ENCODE assay signal across 22 cellular contexts in the genomic region with DNA sequence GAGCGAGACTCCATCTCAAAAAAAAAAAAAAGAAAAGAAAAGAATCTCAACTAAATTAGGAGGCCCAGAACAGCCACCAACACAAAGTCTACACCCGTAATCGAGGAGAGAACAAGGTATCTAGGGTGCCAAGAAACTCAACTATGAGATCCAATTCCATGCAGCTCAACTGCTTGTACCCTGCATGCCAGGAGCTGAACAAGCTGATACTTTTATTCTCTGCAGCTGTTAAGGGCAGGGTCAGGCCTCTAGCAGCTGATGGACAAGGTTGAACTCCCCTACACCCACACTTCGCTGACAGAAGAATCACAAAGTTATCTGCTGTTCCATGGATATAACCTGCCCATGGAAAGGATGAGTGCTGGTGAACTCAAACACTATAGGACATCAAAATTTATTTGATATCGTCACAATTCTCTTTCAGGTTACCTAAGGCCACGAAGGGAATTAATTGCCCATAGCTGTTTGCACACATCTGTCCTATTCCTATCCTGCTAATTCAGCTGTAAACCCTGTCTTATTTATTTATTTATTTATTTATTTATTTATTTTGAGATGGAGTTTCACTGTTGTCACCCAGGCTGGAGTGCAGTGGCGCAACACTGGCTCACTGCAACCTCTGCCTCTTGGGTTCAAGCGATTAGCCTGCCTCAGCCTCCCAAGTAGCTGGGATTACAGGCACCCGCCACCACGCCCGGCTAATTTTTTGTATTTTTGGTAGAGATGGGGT.
"Had no signal": no experiment of that assay in that cellular context is flagged by ENCODE, and none has a peak within 500 bp of the region (broad histone marks: within the 10 kb centered on the region; RNA-seq: fewer than 3 reads in every experiment).

No MANE protein-coding gene starts in this region.

- H3K27me3 ChIP-seq: esophagus muscularis mucosa, pancreas had no signal

- DNase-seq: activated CD4-positive, alpha-beta memory T cell treated with anti-CD3 and anti-CD28 coated beads for 36 hours; activated CD4-positive, alpha-beta T cell treated with anti-CD3 and anti-CD28 coated beads, Interleukin-2, amount 10 ng/mL, durations not matched to agents 24 days and 14 days; activated CD4-positive, CD25-positive, alpha-beta regulatory T cell treated with anti-CD3 and anti-CD28 coated beads, Interleukin-2, amount 50 U/mL, for 72 hours; activated CD8-positive, alpha-beta memory T cell treated with anti-CD3 and anti-CD28 coated beads, Interleukin-2, amount 50 U/mL, for 4 hours; activated gamma-delta T cell treated with Interleukin-2 at 50 U/mL for 16 hours; activated naive CD4-positive, alpha-beta T cell treated with anti-CD3 and anti-CD28 coated beads, Interleukin-2, amount 50 U/mL, for 16 hours; activated T-cell treated with anti-CD3 and anti-CD28 coated beads, Interleukin-2, amount 50 U/mL, for 1 hour; amniotic stem cell; dermis blood vessel endothelial cell; effector CD4-positive, alpha-beta T cell; foreskin melanocyte; naive thymus-derived CD8-positive, alpha-beta T cell; nucleus accumbens; pancreas; stimulated activated CD4-positive, alpha-beta T cell treated with anti-CD3 and anti-CD28 coated beads, Interleukin-12 subunit alpha, Interleukin-12 subunit beta, amount 100 ng/mL, for 4 hours; stimulated activated CD4-positive, alpha-beta T cell treated with anti-CD3 and anti-CD28 coated beads, Interleukin-4, amount 100 ng/mL, for 1 hour; T-helper 2 cell had no signal

- ATAC-seq: naive thymus-derived CD8-positive, alpha-beta T cell; pancreas; stimulated activated effector memory CD8-positive, alpha-beta T cell treated with anti-CD3 and anti-CD28 coated beads, Interleukin-12 subunit alpha, Interleukin-12 subunit beta, amount 100 ng/mL, for 72 hours had no signal

- H3K36me3 ChIP-seq: pancreas, prostate gland, thoracic aorta had no signal

- H3K27ac ChIP-seq: esophagus muscularis mucosa, pancreas, prostate gland, skin epidermis, thoracic aorta had no signal

- H3K4me3 ChIP-seq: esophagus muscularis mucosa, pancreas, prostate gland, skin epidermis, thoracic aorta had no signal

- H3K4me1 ChIP-seq: pancreas, prostate gland had no signal

- H3K9me3 ChIP-seq: esophagus muscularis mucosa, pancreas, prostate gland, thoracic aorta had no signal
